In the genomic region with DNA sequence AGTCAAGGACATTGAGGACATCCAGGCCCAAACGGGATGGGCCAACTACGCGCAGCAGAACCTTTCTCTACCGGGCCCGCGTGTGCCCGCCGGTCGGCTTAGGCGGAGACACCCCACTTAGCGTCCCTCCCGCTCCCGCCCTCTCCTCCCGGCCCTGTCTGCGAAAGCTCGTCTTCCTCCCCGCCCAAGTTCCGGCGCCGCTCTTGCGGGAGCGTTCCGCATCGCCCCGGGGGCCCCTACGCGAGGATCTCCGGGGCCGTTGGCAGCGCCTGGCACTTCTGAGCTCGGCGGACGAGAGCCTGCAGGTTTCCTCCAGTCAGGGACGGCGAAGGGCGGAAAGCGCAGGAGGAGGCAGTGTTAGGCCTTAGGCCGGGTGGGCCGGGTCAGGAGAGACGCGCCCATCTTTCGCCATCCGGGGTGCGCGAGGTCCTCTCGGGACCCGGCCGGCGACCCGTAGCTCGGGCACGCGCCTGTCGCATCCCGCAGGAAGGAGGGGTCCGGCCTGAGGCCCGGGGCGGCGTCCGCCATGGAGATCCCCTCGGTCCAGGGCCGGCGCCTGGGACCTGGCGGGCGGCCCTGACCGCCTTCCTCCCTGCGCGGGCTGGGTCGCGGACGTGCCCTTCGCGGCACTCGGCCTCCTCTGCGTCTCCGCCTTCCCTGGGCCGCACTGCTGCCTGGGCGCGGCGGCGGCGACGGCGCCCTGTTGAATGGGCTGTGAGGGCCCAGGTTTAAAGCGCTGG, we compare ENCODE assay signal across 1 cellular context.
TF ChIP-seq lines count a peak whose summit lies in the region.

FEM1B (plus strand) TSS at position 141 of the 740 bp plus-strand sequence. CDS start 673 bp downstream, outside the sequence.

TF ChIP-seq in K562, 482 proteins besides CTCF, POLR2A, EP300 and RAD21 (continued from another document and continues in another):
- TF ChIP-seq ZFPM2 (CRISPR knock-in tag; IDR thresholded peaks at IDR 0.05) = no peak
- no peak for TF ChIP-seq RHOXF2B (CRISPR knock-in tag; conservative IDR thresholded peaks at IDR 0.05)
- TF ChIP-seq, protein P1, sequence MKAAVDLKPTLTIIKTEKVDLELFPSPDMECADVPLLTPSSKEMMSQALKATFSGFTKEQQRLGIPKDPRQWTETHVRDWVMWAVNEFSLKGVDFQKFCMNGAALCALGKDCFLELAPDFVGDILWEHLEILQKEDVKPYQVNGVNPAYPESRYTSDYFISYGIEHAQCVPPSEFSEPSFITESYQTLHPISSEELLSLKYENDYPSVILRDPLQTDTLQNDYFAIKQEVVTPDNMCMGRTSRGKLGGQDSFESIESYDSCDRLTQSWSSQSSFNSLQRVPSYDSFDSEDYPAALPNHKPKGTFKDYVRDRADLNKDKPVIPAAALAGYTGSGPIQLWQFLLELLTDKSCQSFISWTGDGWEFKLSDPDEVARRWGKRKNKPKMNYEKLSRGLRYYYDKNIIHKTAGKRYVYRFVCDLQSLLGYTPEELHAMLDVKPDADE (conservative IDR thresholded peaks at IDR 0.05; ENCODE audit: control insufficient read depth, low read depth, low read length) = peak; percentile 52
- no peak for TF ChIP-seq ZNF507 (tag; conservative IDR thresholded peaks at IDR 0.05)
- TF ChIP-seq HMG20A (CRISPR knock-in tag; conservative IDR thresholded peaks at IDR 0.05) = no peak
- no peak for TF ChIP-seq ASH1L (IDR thresholded peaks at IDR 0.05; ENCODE audit: borderline replicate concordance, low read depth, partially characterized antibody)
- 0 out of 2 replicates have a peak, but pooled peaks have one; percentile 41 for TF ChIP-seq GATA2 (CRISPR knock-in tag; IDR thresholded peaks at IDR 0.05)
- peak; percentile 60; the same call in 1 of the 2 replicates for TF ChIP-seq BRD4 (IDR thresholded peaks at IDR 0.05)
- TF ChIP-seq ZBTB8A (IDR thresholded peaks at IDR 0.05; ENCODE audit: partially characterized antibody) = no peak
- TF ChIP-seq, protein P2, sequence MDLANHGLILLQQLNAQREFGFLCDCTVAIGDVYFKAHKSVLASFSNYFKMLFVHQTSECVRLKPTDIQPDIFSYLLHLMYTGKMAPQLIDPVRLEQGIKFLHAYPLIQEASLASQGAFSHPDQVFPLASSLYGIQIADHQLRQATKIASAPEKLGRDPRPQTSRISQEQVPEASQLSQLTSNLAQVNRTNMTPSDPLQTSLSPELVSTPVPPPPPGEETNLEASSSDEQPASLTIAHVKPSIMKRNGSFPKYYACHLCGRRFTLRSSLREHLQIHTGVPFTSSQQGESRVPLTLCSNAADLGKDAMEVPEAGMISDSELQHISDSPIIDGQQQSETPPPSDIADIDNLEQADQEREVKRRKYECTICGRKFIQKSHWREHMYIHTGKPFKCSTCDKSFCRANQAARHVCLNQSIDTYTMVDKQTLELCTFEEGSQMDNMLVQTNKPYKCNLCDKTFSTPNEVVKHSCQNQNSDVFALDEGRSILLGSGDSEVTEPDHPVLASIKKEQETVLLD (IDR thresholded peaks at IDR 0.05) = peak; percentile 86; the same call in 1 of the 2 replicates
- peak; percentile 78; the same call in 1 of the 2 replicates for TF ChIP-seq HMGXB4 (CRISPR knock-in tag; IDR thresholded peaks at IDR 0.05)
- TF ChIP-seq L3MBTL2 (IDR thresholded peaks at IDR 0.05) = peak; percentile 85
- no peak for TF ChIP-seq DMBX1 (CRISPR knock-in tag; IDR thresholded peaks at IDR 0.05; ENCODE audit: borderline replicate concordance)
- peak; percentile 54; the same call in 1 of the 2 replicates for TF ChIP-seq POLR2AphosphoS5 (IDR thresholded peaks at IDR 0.05; ENCODE audit: control insufficient read depth, insufficient read depth, low read depth, low read length)
- TF ChIP-seq RBM25 (IDR thresholded peaks at IDR 0.05; ENCODE audit: low read depth, low read length, severe bottlenecking) = peak; percentile 31
- no peak for TF ChIP-seq PURB (CRISPR knock-in tag; IDR thresholded peaks at IDR 0.05; ENCODE audit: low read depth)
- no peak for TF ChIP-seq ZNF224 (CRISPR knock-in tag; IDR thresholded peaks at IDR 0.05)
- peak; percentile 94; the same call in 1 of the 2 replicates for TF ChIP-seq NBN (IDR thresholded peaks at IDR 0.05; ENCODE audit: low read depth)
- TF ChIP-seq, protein P3, sequence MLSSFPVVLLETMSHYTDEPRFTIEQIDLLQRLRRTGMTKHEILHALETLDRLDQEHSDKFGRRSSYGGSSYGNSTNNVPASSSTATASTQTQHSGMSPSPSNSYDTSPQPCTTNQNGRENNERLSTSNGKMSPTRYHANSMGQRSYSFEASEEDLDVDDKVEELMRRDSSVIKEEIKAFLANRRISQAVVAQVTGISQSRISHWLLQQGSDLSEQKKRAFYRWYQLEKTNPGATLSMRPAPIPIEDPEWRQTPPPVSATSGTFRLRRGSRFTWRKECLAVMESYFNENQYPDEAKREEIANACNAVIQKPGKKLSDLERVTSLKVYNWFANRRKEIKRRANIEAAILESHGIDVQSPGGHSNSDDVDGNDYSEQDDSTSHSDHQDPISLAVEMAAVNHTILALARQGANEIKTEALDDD (IDR thresholded peaks at IDR 0.05) = no peak
- TF ChIP-seq KLF10 (CRISPR knock-in tag; IDR thresholded peaks at IDR 0.05) = no peak
- no peak for TF ChIP-seq FOXO4 (CRISPR knock-in tag; IDR thresholded peaks at IDR 0.05)
- TF ChIP-seq ETV1 (tag; conservative IDR thresholded peaks at IDR 0.05; ENCODE audit: low read depth) = peak; percentile 73
- peak; percentile 95 for TF ChIP-seq EP400 (IDR thresholded peaks at IDR 0.05)
- TF ChIP-seq, protein P4, sequence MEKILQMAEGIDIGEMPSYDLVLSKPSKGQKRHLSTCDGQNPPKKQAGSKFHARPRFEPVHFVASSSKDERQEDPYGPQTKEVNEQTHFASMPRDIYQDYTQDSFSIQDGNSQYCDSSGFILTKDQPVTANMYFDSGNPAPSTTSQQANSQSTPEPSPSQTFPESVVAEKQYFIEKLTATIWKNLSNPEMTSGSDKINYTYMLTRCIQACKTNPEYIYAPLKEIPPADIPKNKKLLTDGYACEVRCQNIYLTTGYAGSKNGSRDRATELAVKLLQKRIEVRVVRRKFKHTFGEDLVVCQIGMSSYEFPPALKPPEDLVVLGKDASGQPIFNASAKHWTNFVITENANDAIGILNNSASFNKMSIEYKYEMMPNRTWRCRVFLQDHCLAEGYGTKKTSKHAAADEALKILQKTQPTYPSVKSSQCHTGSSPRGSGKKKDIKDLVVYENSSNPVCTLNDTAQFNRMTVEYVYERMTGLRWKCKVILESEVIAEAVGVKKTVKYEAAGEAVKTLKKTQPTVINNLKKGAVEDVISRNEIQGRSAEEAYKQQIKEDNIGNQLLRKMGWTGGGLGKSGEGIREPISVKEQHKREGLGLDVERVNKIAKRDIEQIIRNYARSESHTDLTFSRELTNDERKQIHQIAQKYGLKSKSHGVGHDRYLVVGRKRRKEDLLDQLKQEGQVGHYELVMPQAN (IDR thresholded peaks at IDR 0.05; ENCODE audit: borderline replicate concordance) = peak; percentile 58; the same call in 1 of the 2 replicates
- TF ChIP-seq DNMT1 (IDR thresholded peaks at IDR 0.05) = no peak
- TF ChIP-seq TAL1 (IDR thresholded peaks at IDR 0.05) = no peak
- no peak for TF ChIP-seq U2AF2 (optimal IDR thresholded peaks at IDR 0.05; ENCODE audit: low read depth, low read length)
- TF ChIP-seq WHSC1 (IDR thresholded peaks at IDR 0.05; ENCODE audit: low read length) = no peak
- TF ChIP-seq PCBP2 (IDR thresholded peaks at IDR 0.05; ENCODE audit: low read depth, low read length, poor library complexity, severe bottlenecking) = no peak
- no peak for TF ChIP-seq FOXM1 (IDR thresholded peaks at IDR 0.05; ENCODE audit: low read depth)
- TF ChIP-seq FOXM1 (CRISPR knock-in tag; IDR thresholded peaks at IDR 0.05; ENCODE audit: low read depth) = no peak
- TF ChIP-seq BDP1 (IDR thresholded peaks at IDR 0.05; ENCODE audit: insufficient read depth, insufficient read length) = no peak
- no peak for TF ChIP-seq TCF15 (CRISPR knock-in tag; IDR thresholded peaks at IDR 0.05)
- TF ChIP-seq, protein P5, sequence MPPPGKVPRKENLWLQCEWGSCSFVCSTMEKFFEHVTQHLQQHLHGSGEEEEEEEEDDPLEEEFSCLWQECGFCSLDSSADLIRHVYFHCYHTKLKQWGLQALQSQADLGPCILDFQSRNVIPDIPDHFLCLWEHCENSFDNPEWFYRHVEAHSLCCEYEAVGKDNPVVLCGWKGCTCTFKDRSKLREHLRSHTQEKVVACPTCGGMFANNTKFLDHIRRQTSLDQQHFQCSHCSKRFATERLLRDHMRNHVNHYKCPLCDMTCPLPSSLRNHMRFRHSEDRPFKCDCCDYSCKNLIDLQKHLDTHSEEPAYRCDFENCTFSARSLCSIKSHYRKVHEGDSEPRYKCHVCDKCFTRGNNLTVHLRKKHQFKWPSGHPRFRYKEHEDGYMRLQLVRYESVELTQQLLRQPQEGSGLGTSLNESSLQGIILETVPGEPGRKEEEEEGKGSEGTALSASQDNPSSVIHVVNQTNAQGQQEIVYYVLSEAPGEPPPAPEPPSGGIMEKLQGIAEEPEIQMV (tag; conservative IDR thresholded peaks at IDR 0.05; ENCODE audit: low read depth) = no peak; the same call in 1 of the 2 replicates
- no peak for TF ChIP-seq ZNF280B (CRISPR knock-in tag; IDR thresholded peaks at IDR 0.05)
- TF ChIP-seq PRMT5 (CRISPR knock-in tag; IDR thresholded peaks at IDR 0.05) = peak; percentile 28; the same call in 1 of the 2 replicates
- TF ChIP-seq, protein P6, sequence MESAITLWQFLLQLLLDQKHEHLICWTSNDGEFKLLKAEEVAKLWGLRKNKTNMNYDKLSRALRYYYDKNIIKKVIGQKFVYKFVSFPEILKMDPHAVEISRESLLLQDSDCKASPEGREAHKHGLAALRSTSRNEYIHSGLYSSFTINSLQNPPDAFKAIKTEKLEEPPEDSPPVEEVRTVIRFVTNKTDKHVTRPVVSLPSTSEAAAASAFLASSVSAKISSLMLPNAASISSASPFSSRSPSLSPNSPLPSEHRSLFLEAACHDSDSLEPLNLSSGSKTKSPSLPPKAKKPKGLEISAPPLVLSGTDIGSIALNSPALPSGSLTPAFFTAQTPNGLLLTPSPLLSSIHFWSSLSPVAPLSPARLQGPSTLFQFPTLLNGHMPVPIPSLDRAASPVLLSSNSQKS (CRISPR knock-in tag; IDR thresholded peaks at IDR 0.05) = no peak
- TF ChIP-seq LCOR (CRISPR knock-in tag; IDR thresholded peaks at IDR 0.05) = peak; percentile 80
- no peak for TF ChIP-seq ZNF436 (CRISPR knock-in tag; IDR thresholded peaks at IDR 0.05)
- TF ChIP-seq THRB (CRISPR knock-in tag; conservative IDR thresholded peaks at IDR 0.05) = no peak; the same call in 1 of the 2 replicates
- no peak for TF ChIP-seq ZNF785 (CRISPR knock-in tag; IDR thresholded peaks at IDR 0.05)
- peak; percentile 97 for TF ChIP-seq ESRRA (IDR thresholded peaks at IDR 0.05; ENCODE audit: borderline replicate concordance, low read depth)
- TF ChIP-seq TCFL5 (CRISPR knock-in tag; conservative IDR thresholded peaks at IDR 0.05) = no peak
- TF ChIP-seq, protein P7, sequence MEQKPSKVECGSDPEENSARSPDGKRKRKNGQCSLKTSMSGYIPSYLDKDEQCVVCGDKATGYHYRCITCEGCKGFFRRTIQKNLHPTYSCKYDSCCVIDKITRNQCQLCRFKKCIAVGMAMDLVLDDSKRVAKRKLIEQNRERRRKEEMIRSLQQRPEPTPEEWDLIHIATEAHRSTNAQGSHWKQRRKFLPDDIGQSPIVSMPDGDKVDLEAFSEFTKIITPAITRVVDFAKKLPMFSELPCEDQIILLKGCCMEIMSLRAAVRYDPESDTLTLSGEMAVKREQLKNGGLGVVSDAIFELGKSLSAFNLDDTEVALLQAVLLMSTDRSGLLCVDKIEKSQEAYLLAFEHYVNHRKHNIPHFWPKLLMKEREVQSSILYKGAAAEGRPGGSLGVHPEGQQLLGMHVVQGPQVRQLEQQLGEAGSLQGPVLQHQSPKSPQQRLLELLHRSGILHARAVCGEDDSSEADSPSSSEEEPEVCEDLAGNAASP (IDR thresholded peaks at IDR 0.05) = no peak
- no peak for TF ChIP-seq MCM5 (IDR thresholded peaks at IDR 0.05; ENCODE audit: low read depth)
- TF ChIP-seq HDAC1 (IDR thresholded peaks at IDR 0.05) = peak in 1 of 2 experiments; percentile 64; a peak in 1 of 4 replicates
